In genomic region chr5:127804886-127805426, GRCh38 we compare ENCODE assay signal across 1 cellular context.
TF ChIP-seq lines count a peak whose summit lies in the region.

No MANE protein-coding gene starts in this region.

TF ChIP-seq in IMR-90, 13 proteins besides CTCF, POLR2A, EP300 and RAD21 (continued from another document):
- TF ChIP-seq, protein P1, sequence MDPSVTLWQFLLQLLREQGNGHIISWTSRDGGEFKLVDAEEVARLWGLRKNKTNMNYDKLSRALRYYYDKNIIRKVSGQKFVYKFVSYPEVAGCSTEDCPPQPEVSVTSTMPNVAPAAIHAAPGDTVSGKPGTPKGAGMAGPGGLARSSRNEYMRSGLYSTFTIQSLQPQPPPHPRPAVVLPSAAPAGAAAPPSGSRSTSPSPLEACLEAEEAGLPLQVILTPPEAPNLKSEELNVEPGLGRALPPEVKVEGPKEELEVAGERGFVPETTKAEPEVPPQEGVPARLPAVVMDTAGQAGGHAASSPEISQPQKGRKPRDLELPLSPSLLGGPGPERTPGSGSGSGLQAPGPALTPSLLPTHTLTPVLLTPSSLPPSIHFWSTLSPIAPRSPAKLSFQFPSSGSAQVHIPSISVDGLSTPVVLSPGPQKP (IDR thresholded peaks at IDR 0.05; ENCODE audit: borderline replicate concordance, low read depth, low read length), result no peak
- peak; percentile 9; the same call in 1 of the 2 replicates for TF ChIP-seq FOS (IDR thresholded peaks at IDR 0.05; ENCODE audit: low read depth, low read length)
- TF ChIP-seq MXI1 (IDR thresholded peaks at IDR 0.05; ENCODE audit: borderline replicate concordance, low read depth, low read length), result no peak
TF ChIP-seq in IMR-90: peak in this region for 2.
